ENCODE assay signal across 24 cellular contexts in genomic region chr15:54305138-54305537, GRCh38.
"Had no signal": no experiment of that assay in that cellular context is flagged by ENCODE, and none has a peak within 500 bp of the region (broad histone marks: within the 10 kb centered on the region; RNA-seq: fewer than 3 reads in every experiment).

No MANE protein-coding gene starts in this region.

- H3K4me1 ChIP-seq: SJSA1 had no signal

- DNase-seq: IMR-90; Kasumi-1; MV-4-11; NCI-H1048; NCI-H1105; NCI-H1417; NCI-H1436 treated with DMSO at 0.1 percent for 48 hours; NCI-H1694; NCI-H187 treated with DMSO at 0.1 percent for 48 hours; NCI-H2029 treated with DMSO at 0.1 percent for 48 hours; NCI-H2107; NCI-H2227 treated with DMSO at 0.1 percent for 48 hours; NCI-H524; NCI-H526 treated with DMSO at 0.1 percent for 48 hours; NCI-H748 treated with DMSO at 0.1 percent for 48 hours; NK-92 treated with Interleukin-12 subunit alpha and Interleukin-12 subunit beta, amount 100 ng/mL, for 24 hours; Right ventricle myocardium superior; RPMI8226; SIG-M5 had no signal

- H3K4me3 ChIP-seq: SJSA1, SK-N-MC had no signal

- FAIRE-seq: HepG2, RCC 7860 had no signal

- H3K9ac ChIP-seq: KMS-11 had no signal

- H3K9me3 ChIP-seq: SJSA1 had no signal

- H3K4me2 ChIP-seq: KMS-11 had no signal

- H3K27me3 ChIP-seq: SJSA1 had no signal

- H3K27ac ChIP-seq: KMS-11, SJSA1, SK-N-MC had no signal

- ATAC-seq: HepG2 had no signal

- H3K36me3 ChIP-seq: SJSA1 had no signal
